In the genomic region with DNA sequence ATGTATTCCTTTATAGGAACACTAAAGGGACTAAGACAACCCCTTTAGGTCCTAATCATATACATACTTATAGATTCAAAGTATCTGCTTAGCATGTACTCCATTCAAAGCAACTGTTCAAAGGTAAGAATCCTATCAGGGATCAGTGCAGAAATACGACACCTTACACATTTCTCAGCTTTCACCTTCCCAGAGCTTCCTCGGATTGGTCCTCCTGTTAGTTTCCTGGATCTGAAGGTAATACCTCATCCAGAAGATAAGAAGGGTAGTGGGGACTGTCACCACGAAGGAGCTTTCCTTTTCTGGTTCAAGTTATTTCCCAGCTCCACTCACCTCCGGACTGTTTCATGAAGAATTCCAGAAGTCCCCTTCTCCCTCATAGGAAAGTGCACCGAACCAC, we compare ENCODE assay signal across 19 cellular contexts. TPM values are rescaled to one million over a fixed set of nuclear protein-coding genes. Genes with fewer than 3 reads are reported as not detected.
A peak's percentile ranks its signal among the peaks of the same experiment; 100 is the strongest.
DNase-seq lines count a peak whose midpoint lies in the region; ATAC-seq and TF ChIP-seq lines count a peak whose summit lies in the region.
"Had no signal": no experiment of that assay in that cellular context is flagged by ENCODE, and none has a peak within 500 bp of the region (broad histone marks: within the 10 kb centered on the region; RNA-seq: fewer than 3 reads in every experiment).

No MANE protein-coding gene starts in this region.

- no peak for TF ChIP-seq CTCF in body of pancreas (IDR thresholded peaks at IDR 0.05)

- no peaks in the 10 kb centered on the region for H3K36me3 ChIP-seq in CD4-positive, CD25-positive, alpha-beta regulatory T cell (ENCODE audit: control insufficient read depth, insufficient read depth, low read length)
- H3K36me3 ChIP-seq in HUES64 (ENCODE audit: insufficient read depth, low read length) = no peaks in the 10 kb centered on the region
- H3K36me3 ChIP-seq in body of pancreas (replicated peaks in 1 of 2; ENCODE audit: insufficient read depth in 1 of 2, low read depth in 2 of 2) = no peaks in the 10 kb centered on the region
- H3K36me3 ChIP-seq: prostate gland, suprapubic skin had no signal

- H3K27ac Mint-ChIP-seq in CD4-positive, CD25-positive, alpha-beta regulatory T cell = peak overlapping the region in 2 of 3 donors; percentile 1 to 83
- peak overlapping the region in 4 of 6 donors; percentile 12 to 77 (median 18) for H3K27ac Mint-ChIP-seq in naive B cell
- H3K27ac Mint-ChIP-seq: activated CD4-positive, alpha-beta T cell treated with anti-CD3 and anti-CD28 coated beads for 36 hours; activated naive CD8-positive, alpha-beta T cell treated with anti-CD3 and anti-CD28 coated beads, Interleukin-2, amount 50 U/mL, for 24 hours; activated T-helper 2 cell treated with anti-CD3 and anti-CD28 coated beads, Interferon-gamma antibody, Interleukin-2, Interleukin-4, amounts not matched to agents 10 μg/mL and 5 μg/mL and 100 μg/mL, durations not matched to agents 14 hours and 24 hours and 36 hours; dendritic cell treated with granulocyte-macrophage colony-stimulating factor and Interleukin-4, amounts not matched to agents 40 ng/mL and 50 ng/mL, for 4 days had no signal

- H3K4me3 ChIP-seq in CD4-positive, CD25-positive, alpha-beta regulatory T cell (ENCODE audit: low read depth, low read length) = no peak overlapping the region
- H3K4me3 ChIP-seq in HUES64 (ENCODE audit: low read length) (no peak overlapping the region), body of pancreas (no peak overlapping the region)
- H3K4me3 ChIP-seq: prostate gland, skin epidermis, suprapubic skin had no signal

- H3K27ac ChIP-seq in CD4-positive, CD25-positive, alpha-beta regulatory T cell (ENCODE audit: insufficient read depth, low read length, poor library complexity, severe bottlenecking) = no peak overlapping the region
- H3K27ac ChIP-seq in HUES64 (ENCODE audit: low read depth, low read length) = 0 out of 2 replicates have a peak overlapping the region, but pooled peaks have one; percentile 38
- H3K27ac ChIP-seq in body of pancreas = no peak overlapping the region
- H3K27ac ChIP-seq: prostate gland, suprapubic skin had no signal

- intact Hi-C loops in body of pancreas (cut with DNase I) = no loop called here

- ATAC-seq in CD4-positive, CD25-positive, alpha-beta regulatory T cell (ENCODE audit: low read depth in 2 of 2) = no peak
- ATAC-seq in body of pancreas (peak; percentile 45), naive B cell (ENCODE audit: low read depth in 2 of 2) (no peak), HG03565 (IDR thresholded peaks at IDR 0.05; ENCODE audit: unreplicated experiment) (no peak)
- ATAC-seq: activated CD4-positive, alpha-beta T cell treated with anti-CD3 and anti-CD28 coated beads for 36 hours; activated naive CD8-positive, alpha-beta T cell treated with anti-CD3 and anti-CD28 coated beads, Interleukin-2, amount 50 U/mL, for 24 hours; Panc1 had no signal

- no peak overlapping the region for H3K9ac ChIP-seq in HUES64 (ENCODE audit: low read depth, low read length)

- TF ChIP-seq POLR2A in body of pancreas (IDR thresholded peaks at IDR 0.05) = no peak

- H3K9me3 ChIP-seq in CD4-positive, CD25-positive, alpha-beta regulatory T cell (ENCODE audit: control insufficient read depth in 2 of 2, low read length in 2 of 2) = no peaks in the 10 kb centered on the region
- no peaks in the 10 kb centered on the region for H3K9me3 ChIP-seq in HUES64 (ENCODE audit: insufficient read depth, low read depth, low read length)
- no peaks in the 10 kb centered on the region for H3K9me3 ChIP-seq in body of pancreas
- H3K9me3 ChIP-seq: prostate gland, suprapubic skin had no signal

- no peaks in the 10 kb centered on the region for H3K27me3 ChIP-seq in CD4-positive, CD25-positive, alpha-beta regulatory T cell (ENCODE audit: control insufficient read depth, insufficient read depth, low read length)
- no peaks in the 10 kb centered on the region for H3K27me3 ChIP-seq in HUES64 (ENCODE audit: insufficient read depth, low read length)
- no peaks in the 10 kb centered on the region for H3K27me3 ChIP-seq in body of pancreas
- H3K27me3 ChIP-seq: suprapubic skin had no signal

- no peaks in the 10 kb centered on the region for H3K27me3 Mint-ChIP-seq in CD4-positive, CD25-positive, alpha-beta regulatory T cell
- no peaks in the 10 kb centered on the region for H3K27me3 Mint-ChIP-seq in naive B cell
- H3K27me3 Mint-ChIP-seq: activated CD4-positive, alpha-beta T cell treated with anti-CD3 and anti-CD28 coated beads for 36 hours; activated naive CD8-positive, alpha-beta T cell treated with anti-CD3 and anti-CD28 coated beads, Interleukin-2, amount 50 U/mL, for 24 hours; dendritic cell treated with granulocyte-macrophage colony-stimulating factor and Interleukin-4, amounts not matched to agents 40 ng/mL and 50 ng/mL, for 4 days had no signal

- no peak for DNase-seq in CD4-positive, CD25-positive, alpha-beta regulatory T cell
- DNase-seq in body of pancreas = no peak
- no peak for DNase-seq in naive B cell
- no peak for DNase-seq in retina
- DNase-seq in RKO (ENCODE audit: low spot score) = no peak
- no peak for DNase-seq in HCEC 1CT
- DNase-seq: activated CD4-positive, alpha-beta T cell treated with anti-CD3 and anti-CD28 coated beads for 36 hours; activated naive CD8-positive, alpha-beta T cell treated with anti-CD3 and anti-CD28 coated beads, Interleukin-2, amount 50 U/mL, for 24 hours; NCI-H1930; NCI-H774; stimulated activated CD8-positive, alpha-beta memory T cell treated with anti-CD3 and anti-CD28 coated beads, Interleukin-4, amount 100 ng/mL, for 48 hours had no signal

- H3K4me3 Mint-ChIP-seq in CD4-positive, CD25-positive, alpha-beta regulatory T cell = no peak overlapping the region
- peak overlapping the region in 1 of 8 donors; percentile 48 for H3K4me3 Mint-ChIP-seq in naive B cell
- H3K4me3 Mint-ChIP-seq: activated CD4-positive, alpha-beta T cell treated with anti-CD3 and anti-CD28 coated beads for 36 hours; activated naive CD8-positive, alpha-beta T cell treated with anti-CD3 and anti-CD28 coated beads, Interleukin-2, amount 50 U/mL, for 24 hours; dendritic cell treated with granulocyte-macrophage colony-stimulating factor and Interleukin-4, amounts not matched to agents 40 ng/mL and 50 ng/mL, for 4 days had no signal

- H3K36me3 Mint-ChIP-seq in CD4-positive, CD25-positive, alpha-beta regulatory T cell = peaks cover 23% of the 10 kb centered on the region
- peaks cover 4 to 7% of the 10 kb centered on the region in 2 donors for H3K36me3 Mint-ChIP-seq in naive B cell

- peaks cover 9% of the 10 kb centered on the region for H3K4me1 ChIP-seq in CD4-positive, CD25-positive, alpha-beta regulatory T cell (ENCODE audit: control insufficient read depth, insufficient read depth, low read length, poor library complexity, severe bottlenecking)
- H3K4me1 ChIP-seq in HUES64 (ENCODE audit: insufficient read depth, low read length) (peaks cover 16% of the 10 kb centered on the region), body of pancreas (peaks cover 19% of the 10 kb centered on the region)
- H3K4me1 ChIP-seq: prostate gland had no signal

- peaks cover 6 to 57% (median 36%) of the 10 kb centered on the region in 4 donors for H3K4me1 Mint-ChIP-seq in CD4-positive, CD25-positive, alpha-beta regulatory T cell
- peaks cover 39 to 63% (median 50%) of the 10 kb centered on the region in 3 donors for H3K4me1 Mint-ChIP-seq in naive B cell

- WGBS in HUES64 = 80% methylated on average over 5 of the region's 5 CpGs
- WGBS in body of pancreas, 2 donors = 51% methylated on average over 5 of the region's 5 CpGs

- no peaks in the 10 kb centered on the region for H3K9me3 Mint-ChIP-seq in CD4-positive, CD25-positive, alpha-beta regulatory T cell
- peaks cover 0 to 2% (median 0%) of the 10 kb centered on the region in 7 donors for H3K9me3 Mint-ChIP-seq in naive B cell
- H3K9me3 Mint-ChIP-seq: activated naive CD8-positive, alpha-beta T cell treated with anti-CD3 and anti-CD28 coated beads, Interleukin-2, amount 50 U/mL, for 24 hours; activated T-helper 2 cell treated with anti-CD3 and anti-CD28 coated beads, Interferon-gamma antibody, Interleukin-2, Interleukin-4, amounts not matched to agents 10 μg/mL and 5 μg/mL and 100 μg/mL, durations not matched to agents 14 hours and 24 hours and 36 hours; dendritic cell treated with granulocyte-macrophage colony-stimulating factor and Interleukin-4, amounts not matched to agents 40 ng/mL and 50 ng/mL, for 4 days had no signal

RNA-seq across cellular contexts. Expression of a gene that starts 38.0 kb away (rescaled TPM):
- 28.1 TPM for total RNA-seq in CD4-positive, CD25-positive, alpha-beta regulatory T cell
- 1 to 10 TPM in 1 of 4 donors, under 1 TPM in 3; 0.40 to 1.2 (median 0.48) TPM for polyA plus RNA-seq in CD4-positive, CD25-positive, alpha-beta regulatory T cell
- polyA plus RNA-seq in HUES64 (2013, experiment 1 of 2) = 13.5 TPM
- polyA plus RNA-seq in HUES64 (2013, experiment 2 of 2) = 15.9 TPM
- 1 to 10 TPM; 6.3 to 6.7 TPM for total RNA-seq in body of pancreas
- polyA plus RNA-seq in naive B cell (ENCODE audit: low read depth in 6 of 6) = 1 to 10 TPM in 5 of 6 donors, under 1 TPM in 1; 0.78 to 2.6 (median 1.6) TPM
